Comparison of ENCODE assay signal across 19 cellular contexts in the genomic region with DNA sequence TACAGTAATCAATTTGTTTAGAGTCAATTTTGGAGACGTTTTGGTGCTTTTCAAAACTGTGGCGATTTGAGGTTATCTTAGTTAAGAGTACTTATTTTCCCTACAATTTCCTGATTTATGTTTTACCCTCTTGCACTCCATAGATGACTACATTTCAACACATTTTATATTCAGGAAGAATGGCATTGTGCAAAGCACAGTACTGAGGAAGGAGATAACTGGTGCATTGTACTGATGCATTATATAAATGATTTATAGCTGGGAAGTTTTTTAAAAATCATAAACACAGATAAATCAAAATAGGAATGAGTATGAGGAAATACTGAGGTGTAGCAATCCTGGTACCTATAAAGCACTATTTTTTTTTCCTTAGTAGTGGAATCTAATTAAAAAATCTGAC. TPM values are rescaled to one million over a fixed set of nuclear protein-coding genes. Genes with fewer than 3 reads are reported as not detected.
DNase-seq lines count a peak whose midpoint lies in the region; ATAC-seq, FAIRE-seq and TF ChIP-seq lines count a peak whose summit lies in the region.
"Had no signal": no experiment of that assay in that cellular context is flagged by ENCODE, and none has a peak within 500 bp of the region (broad histone marks: within the 10 kb centered on the region; RNA-seq: fewer than 3 reads in every experiment).

No MANE protein-coding gene starts in this region.

- no peak overlapping the region for H3K4me3 ChIP-seq in A549
- H3K4me3 ChIP-seq in CD8-positive, alpha-beta T cell (ENCODE audit: low read depth, low read length) = no peak overlapping the region
- H3K4me3 ChIP-seq in OCI-LY7 (ENCODE audit: low read depth, low read length, poor library complexity, severe bottlenecking) = peak overlapping the region; percentile 88
- H3K4me3 ChIP-seq in fibroblast of villous mesenchyme (ENCODE audit: low read depth, low read length) = no peak overlapping the region
- H3K4me3 ChIP-seq: BLaER1, cardiac muscle cell had no signal

- DNase-seq in A549 (ENCODE audit: low read depth in 1 of 2, low spot score in 1 of 2) (no peak), OCI-LY7 (ENCODE audit: low spot score) (no peak), fibroblast of villous mesenchyme (ENCODE audit: low read depth) (peak; percentile 38), NCI-H128 (lab: John Stamatoyannopoulos, UW; ENCODE audit: unreplicated experiment) (no peak), KG1 (lab: John Stamatoyannopoulos, UW) (no peak)
- no peak for DNase-seq in CD8-positive, alpha-beta T cell
- DNase-seq: activated CD4-positive, alpha-beta T cell treated with anti-CD3 and anti-CD28 coated beads for 1 hour; activated effector memory CD4-positive, alpha-beta T cell treated with anti-CD3 and anti-CD28 coated beads, Interleukin-2, amount 50 U/mL, for 16 hours; H7; heart left ventricle; PC-3; right cardiac atrium; stimulated activated CD4-positive, alpha-beta T cell treated with anti-CD3 and anti-CD28 coated beads, Interleukin-2, amount 100 ng/mL, for 48 hours; SW 1271 had no signal

- H3K27ac Mint-ChIP-seq in CD8-positive, alpha-beta T cell = no peak overlapping the region

- no peak for FAIRE-seq in A549 (lab: Jason Lieb, UNC)
- FAIRE-seq: GM18507 had no signal

- no peaks in the 10 kb centered on the region for H3K27me3 ChIP-seq in CD8-positive, alpha-beta T cell (ENCODE audit: insufficient read depth, low read length)
- H3K27me3 ChIP-seq: cardiac muscle cell, heart left ventricle had no signal

- H3K9me3 Mint-ChIP-seq in CD8-positive, alpha-beta T cell = no peaks in the 10 kb centered on the region

- intact Hi-C loops in CD8-positive, alpha-beta T cell (cut with DNase I, micrococcal nuclease) = loop anchor here in 1 of 2 experiments (10.0 kb wide), 1 partner anchor 998 kb away; a partner anchor contains a TSS
- intact Hi-C loops in OCI-LY7 (cut with micrococcal nuclease; ENCODE audit: unreplicated experiment) = loop anchor here (5.0 to 10.0 kb wide), 3 partner anchors 332 to 538 kb away; a partner anchor contains a TSS

- no peak for TF ChIP-seq POLR2A in A549 (IDR thresholded peaks at IDR 0.05; ENCODE audit: low read length)

- H3K79me2 ChIP-seq in OCI-LY7 (ENCODE audit: insufficient read depth, low read depth, low read length) = peaks cover 100% of the 10 kb centered on the region

- no peaks in the 10 kb centered on the region for H3K27me3 Mint-ChIP-seq in CD8-positive, alpha-beta T cell (ENCODE audit: low read depth)

- H2AFZ ChIP-seq in OCI-LY7 (ENCODE audit: low read length) = no peak overlapping the region

- no peak for TF ChIP-seq RAD21 in A549 (conservative IDR thresholded peaks at IDR 0.05 in 1 of 2, IDR thresholded peaks at IDR 0.05 in 1 of 2)

- no peak for TF ChIP-seq EP300 in A549 (IDR thresholded peaks at IDR 0.05)

- H3K27ac ChIP-seq in A549 = no peak overlapping the region
- H3K27ac ChIP-seq in CD8-positive, alpha-beta T cell (ENCODE audit: low read depth, low read length) = no peak overlapping the region
- H3K27ac ChIP-seq in OCI-LY7 (ENCODE audit: low read depth, low read length, poor library complexity, severe bottlenecking) = no peak overlapping the region
- H3K27ac ChIP-seq: BLaER1, cardiac muscle cell had no signal

- no TSS peak for BruUV-seq in OCI-LY7 (replicated peaks; lab: Mats Ljungman, UMichigan)

- TF ChIP-seq CTCF in A549 (IDR thresholded peaks at IDR 0.05) (no peak), OCI-LY7 (conservative IDR thresholded peaks at IDR 0.05; ENCODE audit: low read length) (no peak), fibroblast of villous mesenchyme (IDR thresholded peaks at IDR 0.05; ENCODE audit: insufficient read depth, low read depth, low read length) (no peak)
- no peak for TF ChIP-seq CTCF in CD8-positive, alpha-beta T cell (IDR thresholded peaks at IDR 0.05)

- H3K4me3 Mint-ChIP-seq in CD8-positive, alpha-beta T cell = peak overlapping the region; percentile 10

- POLR2A ChIA-PET in A549 (lab: Yijun Ruan, JAX) (no interaction called here), OCI-LY7 (lab: Charles Lee) (interaction anchor here (0.5 to 4.4 kb wide), 13 partner anchors 9 to 172 kb away, joined by 3 to 57 read pairs (median 3); no protein-coding TSS in a partner anchor)
- POLR2A ChIA-PET in CD8-positive, alpha-beta T cell (lab: Charles Lee) = interaction anchor here (0.6 to 1.0 kb wide), 3 partner anchors 131 to 650 kb away, joined by 3 to 5 read pairs (median 5); a partner anchor contains a TSS

- H3K4me1 ChIP-seq in A549 (peaks cover 40% of the 10 kb centered on the region), OCI-LY7 (ENCODE audit: insufficient read depth, low read length, poor library complexity, severe bottlenecking) (peaks cover 56% of the 10 kb centered on the region)
- peaks cover 45% of the 10 kb centered on the region for H3K4me1 ChIP-seq in CD8-positive, alpha-beta T cell (ENCODE audit: insufficient read depth, low read length)

- no peak for ATAC-seq in A549
- no peak for ATAC-seq in CD8-positive, alpha-beta T cell
- ATAC-seq in HG02610 (IDR thresholded peaks at IDR 0.05; ENCODE audit: unreplicated experiment) = no peak
- no peak for ATAC-seq in GM21526 (IDR thresholded peaks at IDR 0.05; ENCODE audit: low FRiP score, unreplicated experiment)
- ATAC-seq: heart left ventricle, PC-3, right cardiac atrium had no signal

- H3K4me2 ChIP-seq in A549 = peak overlapping the region; percentile 97
- H3K4me2 ChIP-seq in OCI-LY7 (ENCODE audit: low read length) = peak overlapping the region; percentile 82
- H3K4me2 ChIP-seq: BLaER1 had no signal

- 49% methylated on average over 2 of the region's 2 CpGs for WGBS in A549 (ENCODE audit: missing lambda C conversion rate)

- no peaks in the 10 kb centered on the region for H3K36me3 ChIP-seq in CD8-positive, alpha-beta T cell (ENCODE audit: insufficient read depth, low read length)
- H3K36me3 ChIP-seq in OCI-LY7 (ENCODE audit: insufficient read depth, low read length) = peaks cover 89% of the 10 kb centered on the region
- H3K36me3 ChIP-seq: BLaER1 had no signal

- H3K9me3 ChIP-seq in A549 = no peaks in the 10 kb centered on the region
- no peaks in the 10 kb centered on the region for H3K9me3 ChIP-seq in CD8-positive, alpha-beta T cell (ENCODE audit: low read length)
- 0 out of 2 replicates have a peak, but pooled peaks cover 7% of the 10 kb centered on the region for H3K9me3 ChIP-seq in OCI-LY7 (ENCODE audit: low read length)
- H3K9me3 ChIP-seq: BLaER1, heart left ventricle had no signal

- H3K36me3 Mint-ChIP-seq in CD8-positive, alpha-beta T cell = peaks cover 34% of the 10 kb centered on the region

- H4K20me1 ChIP-seq in OCI-LY7 (ENCODE audit: insufficient read depth, low read length) = peaks cover 30% of the 10 kb centered on the region

- CTCF ChIA-PET in A549 (lab: Yijun Ruan, JAX) = interaction anchor here (0.6 to 1.5 kb wide), 3 partner anchors 13 to 597 kb away, joined by 3 to 4 read pairs (median 3); no protein-coding TSS in a partner anchor
- CTCF ChIA-PET in CD8-positive, alpha-beta T cell (lab: Charles Lee) = interaction anchor here (0.8 kb wide), 1 partner anchor 16 kb away, joined by 3 read pairs; no protein-coding TSS in a partner anchor
- CTCF ChIA-PET in OCI-LY7 (lab: Charles Lee; ENCODE audit: unreplicated experiment) = no interaction called here

- peaks cover 70% of the 10 kb centered on the region for H3K4me1 Mint-ChIP-seq in CD8-positive, alpha-beta T cell (ENCODE audit: low read depth)

- no peaks in the 10 kb centered on the region for H3K9me2 ChIP-seq in OCI-LY7 (ENCODE audit: insufficient read depth, low read length)

TF ChIP-seq in A549, 52 proteins besides CTCF, POLR2A, EP300 and RAD21 (continues in another document):
- TF ChIP-seq SMC3 (IDR thresholded peaks at IDR 0.05) (no peak), JUNB (IDR thresholded peaks at IDR 0.05) (no peak), ZNF302 (CRISPR knock-in tag; IDR thresholded peaks at IDR 0.05) (no peak), NR3C1 (IDR thresholded peaks at IDR 0.05) (no peak), CBX8 (IDR thresholded peaks at IDR 0.05) (no peak), TP53 (CRISPR knock-in tag; IDR thresholded peaks at IDR 0.05) (no peak)
- TF ChIP-seq, protein P1, sequence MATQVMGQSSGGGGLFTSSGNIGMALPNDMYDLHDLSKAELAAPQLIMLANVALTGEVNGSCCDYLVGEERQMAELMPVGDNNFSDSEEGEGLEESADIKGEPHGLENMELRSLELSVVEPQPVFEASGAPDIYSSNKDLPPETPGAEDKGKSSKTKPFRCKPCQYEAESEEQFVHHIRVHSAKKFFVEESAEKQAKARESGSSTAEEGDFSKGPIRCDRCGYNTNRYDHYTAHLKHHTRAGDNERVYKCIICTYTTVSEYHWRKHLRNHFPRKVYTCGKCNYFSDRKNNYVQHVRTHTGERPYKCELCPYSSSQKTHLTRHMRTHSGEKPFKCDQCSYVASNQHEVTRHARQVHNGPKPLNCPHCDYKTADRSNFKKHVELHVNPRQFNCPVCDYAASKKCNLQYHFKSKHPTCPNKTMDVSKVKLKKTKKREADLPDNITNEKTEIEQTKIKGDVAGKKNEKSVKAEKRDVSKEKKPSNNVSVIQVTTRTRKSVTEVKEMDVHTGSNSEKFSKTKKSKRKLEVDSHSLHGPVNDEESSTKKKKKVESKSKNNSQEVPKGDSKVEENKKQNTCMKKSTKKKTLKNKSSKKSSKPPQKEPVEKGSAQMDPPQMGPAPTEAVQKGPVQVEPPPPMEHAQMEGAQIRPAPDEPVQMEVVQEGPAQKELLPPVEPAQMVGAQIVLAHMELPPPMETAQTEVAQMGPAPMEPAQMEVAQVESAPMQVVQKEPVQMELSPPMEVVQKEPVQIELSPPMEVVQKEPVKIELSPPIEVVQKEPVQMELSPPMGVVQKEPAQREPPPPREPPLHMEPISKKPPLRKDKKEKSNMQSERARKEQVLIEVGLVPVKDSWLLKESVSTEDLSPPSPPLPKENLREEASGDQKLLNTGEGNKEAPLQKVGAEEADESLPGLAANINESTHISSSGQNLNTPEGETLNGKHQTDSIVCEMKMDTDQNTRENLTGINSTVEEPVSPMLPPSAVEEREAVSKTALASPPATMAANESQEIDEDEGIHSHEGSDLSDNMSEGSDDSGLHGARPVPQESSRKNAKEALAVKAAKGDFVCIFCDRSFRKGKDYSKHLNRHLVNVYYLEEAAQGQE (IDR thresholded peaks at IDR 0.05) = no peak
- TF ChIP-seq, protein P2, sequence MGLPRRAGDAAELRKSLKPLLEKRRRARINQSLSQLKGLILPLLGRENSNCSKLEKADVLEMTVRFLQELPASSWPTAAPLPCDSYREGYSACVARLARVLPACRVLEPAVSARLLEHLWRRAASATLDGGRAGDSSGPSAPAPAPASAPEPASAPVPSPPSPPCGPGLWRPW (IDR thresholded peaks at IDR 0.05) = no peak

RNA-seq across cellular contexts. Expression of a gene that starts 5.6 kb away (rescaled TPM):
- 9.3 and 11.3 TPM in 2 replicates for polyA plus RNA-seq in A549 (2011; rRNA removed)
- polyA plus RNA-seq in A549 (2012; cell fraction: cytosol; rRNA removed) = 1.4 and 1.8 TPM in 2 replicates
- polyA plus RNA-seq in A549 (2012; cell fraction: nucleus; rRNA removed) = 1.4 and 2.3 TPM in 2 replicates
- polyA plus RNA-seq in A549 (2017; fragmentation: RNase III; extraction: RNeasy Plus Mini Kit Qiagen cat#74134 plus additional on column Dnase treatment) = 2.3 to 2.8 TPM (median 2.4 TPM) in 3 replicates
- 14.0 and 15.1 TPM in 2 replicates for polyA minus RNA-seq in A549 (2011; rRNA and poly(A)+ RNA removed)
- total RNA-seq in CD8-positive, alpha-beta T cell = 100 to 1,000 TPM; 202 to 205 TPM
- total RNA-seq in OCI-LY7 (2014; rRNA removed; shearing (Covaris generic)) = 49.9 and 50.2 TPM in 2 replicates
- total RNA-seq in OCI-LY7 (2022) = 81.1 and 82.7 TPM in 2 replicates
- 6.4 and 7.3 TPM in 2 replicates for total RNA-seq in fibroblast of villous mesenchyme
